11 cellular contexts compared by ENCODE assay signal in genomic region chr2:42926438-42927333, GRCh38.
DNase-seq lines count a peak whose midpoint lies in the region; ATAC-seq, FAIRE-seq and TF ChIP-seq lines count a peak whose summit lies in the region.
"Had no signal": no experiment of that assay in that cellular context is flagged by ENCODE, and none has a peak within 500 bp of the region (broad histone marks: within the 10 kb centered on the region; RNA-seq: fewer than 3 reads in every experiment).

No MANE protein-coding gene starts in this region.

- H3K9ac ChIP-seq in endothelial cell of umbilical vein (replicated peaks; ENCODE audit: extremely low read depth, insufficient read depth, low read length) (no peak overlapping the region), neural progenitor cell (no peak overlapping the region)

- H3K79me2 ChIP-seq in ACC112 (ENCODE audit: control insufficient read depth, insufficient read depth, low read length, unreplicated experiment), result no peaks in the 10 kb centered on the region
- no peaks in the 10 kb centered on the region for H3K79me2 ChIP-seq in endothelial cell of umbilical vein (ENCODE audit: control insufficient read depth, insufficient read depth, low read length)
- no peaks in the 10 kb centered on the region for H3K79me2 ChIP-seq in neural progenitor cell (ENCODE audit: low read depth)

- no peaks in the 10 kb centered on the region for H3K9me1 ChIP-seq in endothelial cell of umbilical vein (replicated peaks; ENCODE audit: control insufficient read depth, extremely low read depth, insufficient read depth, low read length)

- H3K27me3 Mint-ChIP-seq in neural progenitor cell (ENCODE audit: insufficient read depth, low read depth), result peaks cover 9% of the 10 kb centered on the region

- FAIRE-seq in endothelial cell of umbilical vein (lab: Jason Lieb, UNC), result no peak
- FAIRE-seq: GM18507 had no signal

- no peaks in the 10 kb centered on the region for H3K36me3 Mint-ChIP-seq in neural progenitor cell
- H3K36me3 Mint-ChIP-seq: CD14-positive monocyte had no signal

- TF ChIP-seq POLR2A in endothelial cell of umbilical vein (IDR thresholded peaks at IDR 0.05; ENCODE audit: low read depth, low read length), result no peak

- H4K20me1 ChIP-seq in endothelial cell of umbilical vein (replicated peaks; ENCODE audit: control insufficient read depth, extremely low read depth, insufficient read depth, low read length) (no peaks in the 10 kb centered on the region), neural progenitor cell (ENCODE audit: low read depth) (no peaks in the 10 kb centered on the region)

- H3K36me3 ChIP-seq in ACC112 (ENCODE audit: insufficient read depth, low read length), result no peaks in the 10 kb centered on the region
- no peaks in the 10 kb centered on the region for H3K36me3 ChIP-seq in endothelial cell of umbilical vein (ENCODE audit: control insufficient read depth in 2 of 2, extremely low read depth in 1 of 2, insufficient read depth in 2 of 2, low read length in 2 of 2)
- H3K36me3 ChIP-seq in neural progenitor cell, result no peaks in the 10 kb centered on the region

- POLR2A ChIA-PET in endothelial cell of umbilical vein (lab: Charles Lee), result no interaction called here

- H3K4me1 ChIP-seq in ACC112 (ENCODE audit: control insufficient read depth, insufficient read depth, low read length, unreplicated experiment) (peaks cover 63% of the 10 kb centered on the region), endothelial cell of umbilical vein (ENCODE audit: control insufficient read depth, extremely low read depth, insufficient read depth, low read length) (peaks cover 53% of the 10 kb centered on the region), neural progenitor cell (peaks cover 95% of the 10 kb centered on the region)

- H2AFZ ChIP-seq in ACC112 (ENCODE audit: low read length, unreplicated experiment) (no peak overlapping the region), endothelial cell of umbilical vein (ENCODE audit: low read depth, low read length) (peak overlapping the region; percentile 87), neural progenitor cell (replicated peaks) (no peak overlapping the region)

- H3K27ac Mint-ChIP-seq in neural progenitor cell, result peak overlapping the region; percentile 100
- H3K27ac Mint-ChIP-seq: CD14-positive monocyte had no signal

- CTCF ChIA-PET in endothelial cell of umbilical vein (lab: Charles Lee), result interaction anchor here (1.6 to 2.6 kb wide), 3 partner anchors 45 to 67 kb away, joined by 3 to 12 read pairs (median 9); no protein-coding TSS in a partner anchor

- H3K27ac ChIP-seq in ACC112 (ENCODE audit: low read depth, low read length), result peak overlapping the region; percentile 99
- peak overlapping the region; percentile 49 for H3K27ac ChIP-seq in endothelial cell of umbilical vein (ENCODE audit: insufficient read depth, low read depth, low read length)
- peak overlapping the region; percentile 98 for H3K27ac ChIP-seq in neural progenitor cell

- H3K27me3 ChIP-seq in ACC112 (ENCODE audit: insufficient read depth, low read length) (no peaks in the 10 kb centered on the region), endothelial cell of umbilical vein (ENCODE audit: control insufficient read depth in 2 of 2, insufficient read depth in 2 of 2, low read length in 2 of 2) (no peaks in the 10 kb centered on the region), neural progenitor cell (no peaks in the 10 kb centered on the region)

- H3K9me3 Mint-ChIP-seq in neural progenitor cell, result no peaks in the 10 kb centered on the region
- H3K9me3 Mint-ChIP-seq: CD14-positive monocyte had no signal

- intact Hi-C loops in endothelial cell of umbilical vein (cut with micrococcal nuclease), result loop anchor here (1.0 kb wide), 1 partner anchor 13 kb away; no protein-coding TSS in a partner anchor

- no TSS peak for BruUV-seq in endothelial cell of umbilical vein (replicated peaks; lab: Mats Ljungman, UMichigan)

- H3K4me1 Mint-ChIP-seq in neural progenitor cell, result peaks cover 94% of the 10 kb centered on the region

- dilution Hi-C loops in endothelial cell of umbilical vein (cut with MboI; ENCODE audit: extremely low pct_ligation_motif_present, low sequenced_read_pairs), result no loop called here

- no peaks in the 10 kb centered on the region for H3K9me3 ChIP-seq in endothelial cell of umbilical vein (replicated peaks; ENCODE audit: control insufficient read depth, insufficient read depth, low read length)
- H3K9me3 ChIP-seq in neural progenitor cell (ENCODE audit: low read depth), result no peaks in the 10 kb centered on the region

- TF ChIP-seq CTCF in endothelial cell of umbilical vein (IDR thresholded peaks at IDR 0.05; ENCODE audit: extremely low read depth in 1 of 2, insufficient read depth in 1 of 2, low read depth in 1 of 2, low read length in 2 of 2) (no peak), neural progenitor cell (IDR thresholded peaks at IDR 0.05) (no peak)

- H3K4me3 ChIP-seq in ACC112 (ENCODE audit: low read depth, low read length) (no peak overlapping the region), endothelial cell of umbilical vein (replicated peaks in 1 of 3; ENCODE audit: insufficient read depth in 1 of 3, low read depth in 1 of 3, low read length in 3 of 3) (no peak overlapping the region), neural progenitor cell (no peak overlapping the region)

- no peak overlapping the region for H3K4me2 ChIP-seq in endothelial cell of umbilical vein (ENCODE audit: insufficient read depth, low read length)
- peak overlapping the region; percentile 43 for H3K4me2 ChIP-seq in neural progenitor cell

- no peak for ATAC-seq in GM21825 (IDR thresholded peaks at IDR 0.05; ENCODE audit: unreplicated experiment)
- no peak for ATAC-seq in activated CD4-positive, CD25-positive, alpha-beta regulatory T cell treated with anti-CD3 and anti-CD28 coated beads, Interleukin-2, amount 50 U/mL, for 24 hours

- H3K4me3 Mint-ChIP-seq in neural progenitor cell, result peak overlapping the region; percentile 66
- H3K4me3 Mint-ChIP-seq: CD14-positive monocyte had no signal

- DNase-seq in NCI-H1105 treated with DMSO at 0.1 percent for 48 hours (lab: John Stamatoyannopoulos, UW), result peak; percentile 66
- no peak for DNase-seq in endothelial cell of umbilical vein (ENCODE audit: low read depth, low spot score)
- DNase-seq in neural progenitor cell (ENCODE audit: low spot score), result peak; percentile 30
- no peak for DNase-seq in NK-92 (lab: John Stamatoyannopoulos, UW; ENCODE audit: unreplicated experiment)
- DNase-seq in NCI-H524 (lab: John Stamatoyannopoulos, UW), result no peak
- DNase-seq: Karpas-422 had no signal

- H3F3A ChIP-seq in neural progenitor cell (ENCODE audit: low read depth), result peaks cover 92% of the 10 kb centered on the region

TF ChIP-seq in endothelial cell of umbilical vein, 7 proteins besides CTCF, POLR2A, EP300 and RAD21:
- no peak for TF ChIP-seq EZH2 (IDR thresholded peaks at IDR 0.05; ENCODE audit: borderline replicate concordance, low read depth, low read length, severe bottlenecking)
- TF ChIP-seq POLR2AphosphoS5 (IDR thresholded peaks at IDR 0.05; ENCODE audit: insufficient read depth, low read depth, low read length), result no peak
- no peak for TF ChIP-seq MYC (IDR thresholded peaks at IDR 0.05; ENCODE audit: low read depth, low read length)
- no peak for TF ChIP-seq JUN (IDR thresholded peaks at IDR 0.05; ENCODE audit: borderline replicate concordance, insufficient read depth, insufficient read length, low read depth)
- no peak for TF ChIP-seq GATA2 (IDR thresholded peaks at IDR 0.05; ENCODE audit: insufficient read depth, insufficient read length, low read depth, low read length)
- no peak for TF ChIP-seq FOS (IDR thresholded peaks at IDR 0.05; ENCODE audit: borderline replicate concordance, insufficient read depth, low read length)
- TF ChIP-seq MAX (IDR thresholded peaks at IDR 0.05; ENCODE audit: insufficient read depth, insufficient read length), result no peak
TF ChIP-seq in endothelial cell of umbilical vein: peak in this region for 0.

Comparison
In these comparisons a context has a peak if more than half of its experiments do, and no peak if none do; other contexts are left out.
1. H3K27ac ChIP-seq: peak in every context shown above with its lines; median percentile 99 in ACC112; 98 in neural progenitor cell; 49 in endothelial cell of umbilical vein.
2. DNase-seq: peak in NCI-H1105 treated with DMSO at 0.1 percent for 48 hours (single experiment) and neural progenitor cell (single experiment); none in endothelial cell of umbilical vein (single experiment), NK-92 (single experiment) and NCI-H524 (0 of 2).